9 cellular contexts compared by ENCODE assay signal in genomic region chr19:44051654-44052402, GRCh38. TPM values are rescaled to one million over a fixed set of nuclear protein-coding genes. Genes with fewer than 3 reads are reported as not detected.
DNase-seq lines count a peak whose midpoint lies in the region; ATAC-seq and TF ChIP-seq lines count a peak whose summit lies in the region.
"Had no signal": no experiment of that assay in that cellular context is flagged by ENCODE, and none has a peak within 500 bp of the region (broad histone marks: within the 10 kb centered on the region; RNA-seq: fewer than 3 reads in every experiment).

Gene ZNF223, plus strand, starts transcription at chr19:44052036. Its CDS starts 3,141 bp downstream, at chr19:44055177.

- H3K4me3 ChIP-seq in astrocyte of the cerebellum (ENCODE audit: low read depth, low read length): peak within 1 kb of the TSS; percentile 79
- H3K4me3 ChIP-seq in left ventricle myocardium inferior: peak within 1 kb of the TSS; percentile 82
- peak within 1 kb of the TSS; percentile 79 for H3K4me3 ChIP-seq in parathyroid adenoma (ENCODE audit: low read depth, low read length)
- H3K4me3 ChIP-seq in transverse colon: peak within 1 kb of the TSS; percentile 60 to 77 (median 74)

- peak within 1 kb of the TSS; percentile 85 for H3K4me2 ChIP-seq in parathyroid adenoma (ENCODE audit: low read length)

- no peak for TF ChIP-seq EP300 in transverse colon (IDR thresholded peaks at IDR 0.05; ENCODE audit: low read depth)

- intact Hi-C loops in left ventricle myocardium inferior (cut with micrococcal nuclease) (no loop called here), transverse colon (cut with DNase I; ENCODE audit: low total_unique reads) (no loop called here)

- H3K27ac ChIP-seq in left ventricle myocardium inferior (replicated peaks) (peak within 1 kb of the TSS; percentile 81), parathyroid adenoma (peak within 1 kb of the TSS; percentile 84), transverse colon (peak within 1 kb of the TSS; percentile 74 to 82 (median 80))

- peaks cover 9% of the 10 kb centered on the region for H3K79me2 ChIP-seq in parathyroid adenoma

- 5% methylated on average over 36 of the region's 37 CpGs; no CpG with 5 or more reads in 1 of the 2 donors for WGBS in transverse colon (ENCODE audit: low coverage in 1 of 2), 2 donors

- TF ChIP-seq POLR2A in transverse colon (IDR thresholded peaks at IDR 0.05): no peak

- H3K9me3 ChIP-seq in left ventricle myocardium inferior (replicated peaks): no peaks in the 10 kb centered on the region
- no peaks in the 10 kb centered on the region for H3K9me3 ChIP-seq in parathyroid adenoma (ENCODE audit: control insufficient read depth, low read length)
- H3K9me3 ChIP-seq in transverse colon: peaks cover 4 to 5% of the 10 kb centered on the region in 2 donors

- H2AFZ ChIP-seq in parathyroid adenoma: peak within 1 kb of the TSS; percentile 87

- H3K4me1 ChIP-seq in left ventricle myocardium inferior: peaks cover 27% of the 10 kb centered on the region
- H3K4me1 ChIP-seq in parathyroid adenoma: peaks cover 8% of the 10 kb centered on the region
- H3K4me1 ChIP-seq in transverse colon: peaks cover 0 to 15% (median 10%) of the 10 kb centered on the region in 4 donors

- peaks cover 38% of the 10 kb centered on the region for H3K27me3 ChIP-seq in left ventricle myocardium inferior (ENCODE audit: low read depth)
- no peaks in the 10 kb centered on the region for H3K27me3 ChIP-seq in parathyroid adenoma (ENCODE audit: control insufficient read depth, insufficient read depth, low read length)
- peaks cover 19% of the 10 kb centered on the region for H3K27me3 ChIP-seq in transverse colon

- TF ChIP-seq CTCF in astrocyte of the cerebellum (IDR thresholded peaks at IDR 0.05; ENCODE audit: low read depth, low read length, missing control alignments): no peak
- TF ChIP-seq CTCF in left ventricle myocardium inferior (IDR thresholded peaks at IDR 0.05; ENCODE audit: borderline replicate concordance): no peak
- no peak for TF ChIP-seq CTCF in parathyroid adenoma (IDR thresholded peaks at IDR 0.05)
- no peak for TF ChIP-seq CTCF in transverse colon (IDR thresholded peaks at IDR 0.05)

- H3K36me3 ChIP-seq in left ventricle myocardium inferior (peaks cover 23% of the 10 kb centered on the region), parathyroid adenoma (ENCODE audit: control insufficient read depth, insufficient read depth, low read length) (no peaks in the 10 kb centered on the region), transverse colon (peaks cover 0 to 14% (median 2%) of the 10 kb centered on the region in 4 donors)

- peak within 1 kb of the TSS; percentile 55 for H3K9ac ChIP-seq in parathyroid adenoma

- in situ Hi-C loops in astrocyte of the cerebellum (cut with HindIII; ENCODE audit: low sequenced_read_pairs): no loop called here
- in situ Hi-C loops in transverse colon (cut with MboI; ENCODE audit: low pct_ligation_motif_present in 1 of 4, low pct_unique_long_range_greater_than_20kb in 1 of 4, low sequenced_read_pairs in 3 of 4): no loop called here

- DNase-seq in AG20443 (ENCODE audit: low spot score): peak; percentile 99
- DNase-seq in NCI-H1436 treated with DMSO at 0.1 percent for 48 hours (lab: John Stamatoyannopoulos, UW): peak; percentile 86
- DNase-seq in T-helper 22 cell (ENCODE audit: low read depth): peak; percentile 32
- DNase-seq in astrocyte of the cerebellum (ENCODE audit: low read depth): peak; percentile 88
- peak; percentile 94 for DNase-seq in left ventricle myocardium inferior
- DNase-seq in transverse colon: peak; percentile 95

- ATAC-seq in GM21360 (IDR thresholded peaks at IDR 0.05; ENCODE audit: unreplicated experiment): peak; percentile 63
- ATAC-seq: HCT116 had no signal

RNA-seq across cellular contexts. Expression of gene ZNF223, which starts in this region (rescaled TPM):
- total RNA-seq in left ventricle myocardium inferior (2.9 TPM), transverse colon (1 to 10 TPM in 3 of 4 donors, not detected in 1; 2.2 to 8.5 (median 6.5) TPM)

Comparison
In these comparisons a context has a peak if more than half of its experiments do, and no peak if none do; other contexts are left out.
1. Peak in every context shown above with its lines: DNase-seq, ATAC-seq, H3K4me3 ChIP-seq and H3K27ac ChIP-seq.
2. DNase-seq: peak in every context shown above with its lines; median percentile 99 in AG20443; 95 in transverse colon; 94 in left ventricle myocardium inferior; 88 in astrocyte of the cerebellum; 86 in NCI-H1436 treated with DMSO at 0.1 percent for 48 hours; 32 in T-helper 22 cell.